In genomic region chr11:102112654-102112926, GRCh38 we compare ENCODE assay signal across 11 cellular contexts. TPM values are rescaled to one million over a fixed set of nuclear protein-coding genes. Genes with fewer than 3 reads are reported as not detected.
A peak's percentile ranks its signal among the peaks of the same experiment; 100 is the strongest.
DNase-seq lines count a peak whose midpoint lies in the region; ATAC-seq and TF ChIP-seq lines count a peak whose summit lies in the region.
"Had no signal": no experiment of that assay in that cellular context is flagged by ENCODE, and none has a peak within 500 bp of the region (broad histone marks: within the 10 kb centered on the region; RNA-seq: fewer than 3 reads in every experiment).

No MANE protein-coding gene starts in this region.

- H3K4me3 ChIP-seq in heart left ventricle (peak overlapping the region; percentile 66 to 98 (median 84)), aorta (ENCODE audit: low read length in 2 of 2) (peak overlapping the region; percentile 93 to 99)

- H3K27me3 Mint-ChIP-seq in endothelial cell (ENCODE audit: unreplicated experiment) (peaks cover 8% of the 10 kb centered on the region), natural killer cell (ENCODE audit: low read depth in 2 of 2) (peaks cover 23 to 40% of the 10 kb centered on the region in 2 donors)

- intact Hi-C loops in heart left ventricle (cut with DNase I), result loop anchor here in 8 of 10 donors (5.0 to 10.0 kb wide), 7 partner anchors 35 to 155 kb away; no protein-coding TSS in a partner anchor
- intact Hi-C loops in Right ventricle myocardium inferior (cut with DNase I), result loop anchor here (5.0 kb wide), 3 partner anchors 105 to 195 kb away; partner anchors contain the start of genes ANGPTL5 and CEP126
- intact Hi-C loops in natural killer cell (cut with micrococcal nuclease), result no loop called here
- intact Hi-C loops in aorta (cut with DNase I), result loop anchor here (5.0 to 10.0 kb wide), 4 partner anchors 60 to 198 kb away; partner anchors contain the start of genes ANGPTL5 (in 1 of the 2) and CEP126 (in 1 of the 2)

- H3K4me1 ChIP-seq in heart left ventricle (peaks cover 0 to 59% (median 43%) of the 10 kb centered on the region in 12 donors), aorta (ENCODE audit: control insufficient read depth in 1 of 2, insufficient read depth in 2 of 2, low read length in 2 of 2) (peaks cover 3 to 7% of the 10 kb centered on the region in 2 donors)
- H3K4me1 ChIP-seq: BE2C had no signal

- H3K27ac Mint-ChIP-seq in endothelial cell (ENCODE audit: unreplicated experiment) (peak overlapping the region; percentile 93), natural killer cell (no peak overlapping the region)

- H3K9me3 Mint-ChIP-seq in endothelial cell (ENCODE audit: unreplicated experiment) (no peaks in the 10 kb centered on the region), natural killer cell (no peaks in the 10 kb centered on the region)
- H3K9me3 Mint-ChIP-seq: central memory CD8-positive, alpha-beta T cell had no signal

- no peak for TF ChIP-seq POLR2A in heart left ventricle (IDR thresholded peaks at IDR 0.05)

- WGBS in heart left ventricle, 4 donors, result 12 to 28% (median 22%) methylated on average over 3 of the region's 3 CpGs
- 0 to 1% methylated on average over 3 of the region's 3 CpGs for WGBS in aorta, 2 donors

- H3K36me3 ChIP-seq in heart left ventricle (peaks cover 0 to 22% (median 0%) of the 10 kb centered on the region in 9 donors), aorta (ENCODE audit: control insufficient read depth in 1 of 2, insufficient read depth in 2 of 2, low read length in 1 of 2) (no peaks in the 10 kb centered on the region)
- H3K36me3 ChIP-seq: BE2C had no signal

- H3K9me3 ChIP-seq in heart left ventricle (no peaks in the 10 kb centered on the region), aorta (ENCODE audit: control insufficient read depth, low read length) (no peaks in the 10 kb centered on the region)
- H3K9me3 ChIP-seq: BE2C had no signal

- H3K27me3 ChIP-seq in heart left ventricle (peaks cover 0 to 62% (median 0%) of the 10 kb centered on the region in 9 donors), aorta (ENCODE audit: control insufficient read depth in 1 of 2, insufficient read depth in 2 of 2, low read length in 1 of 2) (no peaks in the 10 kb centered on the region)

- peak overlapping the region; percentile 97 for H3K4me3 Mint-ChIP-seq in endothelial cell (ENCODE audit: unreplicated experiment)
- peak overlapping the region; percentile 81 for H3K4me3 Mint-ChIP-seq in natural killer cell

- DNase-seq in heart left ventricle, result no peak
- no peak for DNase-seq in Right ventricle myocardium inferior (ENCODE audit: missing footprints)
- DNase-seq in endothelial cell (ENCODE audit: low spot score), result no peak
- no peak for DNase-seq in natural killer cell
- no peak for DNase-seq in aorta
- DNase-seq in islet precursor cell, result no peak
- no peak for DNase-seq in NCI-H1694 (lab: John Stamatoyannopoulos, UW)
- no peak for DNase-seq in KBM-7
- DNase-seq: BE2C, NCI-H2081 had no signal

- ATAC-seq in heart left ventricle (no peak), Right ventricle myocardium inferior (no peak), natural killer cell (no peak), aorta (ENCODE audit: low FRiP score) (no peak)

- TF ChIP-seq CTCF in heart left ventricle (IDR thresholded peaks at IDR 0.05) (no peak), endothelial cell (IDR thresholded peaks at IDR 0.05; ENCODE audit: unreplicated experiment) (no peak), natural killer cell (IDR thresholded peaks at IDR 0.05) (no peak)

- H3K4me1 Mint-ChIP-seq in endothelial cell (ENCODE audit: unreplicated experiment) (peaks cover 27% of the 10 kb centered on the region), natural killer cell (peaks cover 11 to 15% of the 10 kb centered on the region in 2 donors)

- peak overlapping the region; percentile 88 to 98 (median 96) for H3K27ac ChIP-seq in heart left ventricle
- H3K27ac ChIP-seq in aorta (ENCODE audit: low read depth in 1 of 2, low read length in 2 of 2), result peak overlapping the region; percentile 92 to 99

- peaks cover 25% of the 10 kb centered on the region for H3K36me3 Mint-ChIP-seq in endothelial cell (ENCODE audit: low read depth, unreplicated experiment)
- H3K36me3 Mint-ChIP-seq in natural killer cell, result no peaks in the 10 kb centered on the region

- in situ Hi-C loops in KBM-7 (cut with MboI; ENCODE audit: low pct_unique_long_range_greater_than_20kb, low sequenced_read_pairs), result no loop called here

RNA-seq across cellular contexts. Expression of gene YAP1, which starts 2.3 kb away (rescaled TPM):
- total RNA-seq in heart left ventricle (10 to 100 TPM; 45.6 to 93.0 (median 80.6) TPM), Right ventricle myocardium inferior (92.9 TPM), endothelial cell (ENCODE audit: unreplicated experiment) (158 TPM), natural killer cell (not detected), aorta (100 to 1,000 TPM; 215 to 393 TPM)
- polyA plus RNA-seq in heart left ventricle (10 to 100 TPM; 15.2 to 38.6 TPM), aorta (10 to 100 TPM; 76.0 to 77.5 TPM)

Comparison
In these comparisons a context has a peak if more than half of its experiments do, and no peak if none do; other contexts are left out.
1. RNA of gene YAP1, which starts 2.3 kb away (total RNA-seq): 215 to 393 TPM in aorta, 158 TPM in endothelial cell (single experiment), 92.9 TPM in Right ventricle myocardium inferior (single experiment) and 45.6 to 93.0 TPM in heart left ventricle; not detected in natural killer cell; every median in the first group is over 10 times any median in the second.